Comparison of ENCODE assay signal across 8 cellular contexts in genomic region chr10:103244663-103245271, GRCh38. TPM values are rescaled to one million over a fixed set of nuclear protein-coding genes. Genes with fewer than 3 reads are reported as not detected.
DNase-seq lines count a peak whose midpoint lies in the region; ATAC-seq, FAIRE-seq and TF ChIP-seq lines count a peak whose summit lies in the region.

No MANE protein-coding gene starts in this region.

- H3K9me3 Mint-ChIP-seq in activated B cell treated with CpG ODN at 0.5 μM for 24 hours = no peaks in the 10 kb centered on the region

- POLR2A ChIA-PET in activated B cell treated with CpG ODN at 0.5 μM for 24 hours (lab: Charles Lee) = interaction anchor here (1.1 to 1.9 kb wide), 3 partner anchors 52 to 327 kb away, joined by 3 to 12 read pairs (median 5); partner anchors contain the start of genes CNNM2 and NT5C2

- peaks cover 20% of the 10 kb centered on the region for H3K4me1 Mint-ChIP-seq in activated B cell treated with CpG ODN at 0.5 μM for 24 hours

- intact Hi-C loops in activated B cell treated with CpG ODN at 0.5 μM for 24 hours (cut with micrococcal nuclease) = loop anchor here (1.0 to 10.0 kb wide), 7 partner anchors 52 to 515 kb away; partner anchors contain the start of gene NT5C2

- H3K4me3 ChIP-seq in cardiac fibroblast (replicated peaks in 1 of 2; ENCODE audit: low read depth in 2 of 2, low read length in 2 of 2) = no peak overlapping the region
- no peak overlapping the region for H3K4me3 ChIP-seq in keratinocyte (ENCODE audit: control insufficient read depth in 2 of 3, extremely low read depth in 1 of 3, insufficient read depth in 2 of 3, low read depth in 1 of 3, low read length in 3 of 3)

- peak; percentile 42 for DNase-seq in NCI-H510A treated with DMSO at 0.1 percent for 48 hours (lab: John Stamatoyannopoulos, UW)
- DNase-seq in NCI-H510A (lab: John Stamatoyannopoulos, UW) = no peak
- DNase-seq in NCI-H2107 (lab: John Stamatoyannopoulos, UW) = peak; percentile 7
- DNase-seq in activated B cell treated with CpG ODN at 0.5 μM for 24 hours = peak; percentile 49
- DNase-seq in cardiac fibroblast (ENCODE audit: low read depth in 2 of 2) = peak; percentile 88 to 90
- no peak for DNase-seq in keratinocyte (ENCODE audit: low read depth, low spot score)
- DNase-seq in stimulated activated CD4-positive, alpha-beta T cell treated with anti-CD3 and anti-CD28 coated beads, Interleukin-1b, Interleukin-23, amount 100 ng/mL, for 48 hours = peak; percentile 58

- no peak overlapping the region for H3K4me2 ChIP-seq in keratinocyte (ENCODE audit: control insufficient read depth, extremely low read depth, insufficient read depth, low read depth, low read length)

- H3K9me1 ChIP-seq in keratinocyte (ENCODE audit: control insufficient read depth, extremely low read depth, insufficient read depth, low read length) = no peaks in the 10 kb centered on the region

- H4K20me1 ChIP-seq in keratinocyte (ENCODE audit: control insufficient read depth, extremely low read depth, insufficient read depth, low read length) = no peaks in the 10 kb centered on the region

- no peak overlapping the region for H2AFZ ChIP-seq in keratinocyte (ENCODE audit: control insufficient read depth, low read length)

- H3K79me2 ChIP-seq in keratinocyte (ENCODE audit: control insufficient read depth, insufficient read depth, low read length) = no peaks in the 10 kb centered on the region

- no peaks in the 10 kb centered on the region for H3K9me3 ChIP-seq in keratinocyte (ENCODE audit: control insufficient read depth, low read depth, low read length)

- H3K9ac ChIP-seq in keratinocyte (ENCODE audit: control insufficient read depth, extremely low read depth, insufficient read depth, low read length) = no peak overlapping the region

- CTCF ChIA-PET in activated B cell treated with CpG ODN at 0.5 μM for 24 hours (lab: Charles Lee) = interaction anchor here (0.6 to 5.4 kb wide), 30 partner anchors 10 to 415 kb away, joined by 3 to 84 read pairs (median 3); partner anchors contain the start of genes CNNM2 and CYP17A1

- TF ChIP-seq CTCF in activated B cell treated with CpG ODN at 0.5 μM for 24 hours (IDR thresholded peaks at IDR 0.05) = no peak
- peak; percentile 90 for TF ChIP-seq CTCF in cardiac fibroblast (IDR thresholded peaks at IDR 0.05; ENCODE audit: low read depth, low read length)
- peak; percentile 82 to 98 (median 96) for TF ChIP-seq CTCF in keratinocyte (optimal IDR thresholded peaks at IDR 0.05 in 1 of 3, IDR thresholded peaks at IDR 0.05 in 1 of 3, conservative IDR thresholded peaks at IDR 0.05 in 1 of 3; ENCODE audit: extremely low read depth in 1 of 3, insufficient read depth in 2 of 3, low read length in 3 of 3)

- H3K27ac Mint-ChIP-seq in activated B cell treated with CpG ODN at 0.5 μM for 24 hours = no peak overlapping the region

- dilution Hi-C loops in keratinocyte (cut with MboI; ENCODE audit: extremely low pct_ligation_motif_present, low sequenced_read_pairs) = no loop called here

- H3K27me3 ChIP-seq in keratinocyte (ENCODE audit: control insufficient read depth, extremely low read depth, insufficient read depth, low read length) = no peaks in the 10 kb centered on the region

- H3K4me1 ChIP-seq in keratinocyte (ENCODE audit: control insufficient read depth, extremely low read depth, insufficient read depth, low read length) = peaks cover 26% of the 10 kb centered on the region

- no peaks in the 10 kb centered on the region for H3K36me3 Mint-ChIP-seq in activated B cell treated with CpG ODN at 0.5 μM for 24 hours (ENCODE audit: low read depth)

- no peak overlapping the region for H3K27ac ChIP-seq in keratinocyte (ENCODE audit: control insufficient read depth, insufficient read depth, low read length)

- H3K36me3 ChIP-seq in keratinocyte (ENCODE audit: control insufficient read depth in 2 of 2, extremely low read depth in 1 of 2, insufficient read depth in 2 of 2, low read length in 2 of 2) = no peaks in the 10 kb centered on the region

- FAIRE-seq in keratinocyte (lab: Jason Lieb, UNC) = peak; percentile 72

- no peak overlapping the region for H3K4me3 Mint-ChIP-seq in activated B cell treated with CpG ODN at 0.5 μM for 24 hours

- ATAC-seq in activated B cell treated with CpG ODN at 0.5 μM for 24 hours (ENCODE audit: low read depth) (peak; percentile 74), HG03139 (IDR thresholded peaks at IDR 0.05; ENCODE audit: unreplicated experiment) (no peak)

- H3K27me3 Mint-ChIP-seq in activated B cell treated with CpG ODN at 0.5 μM for 24 hours = peaks cover 4% of the 10 kb centered on the region

RNA-seq across cellular contexts. Expression of gene RPEL1, which starts 0.9 kb away (rescaled TPM):
- not detected in 2 replicates for total RNA-seq in activated B cell treated with CpG ODN at 0.5 μM for 24 hours
- 0.04 to 0.11 TPM (median 0.05 TPM) in 3 replicates for polyA plus RNA-seq in keratinocyte
- not detected for polyA plus RNA-seq in keratinocyte (2011; ENCODE audit: low read depth)
- 0.04 TPM in 2 replicates for polyA plus RNA-seq in keratinocyte (2011; cell fraction: cytosol; rRNA removed)
- polyA plus RNA-seq in keratinocyte (2011; cell fraction: nucleus; rRNA removed) = 0.09 and 0.10 TPM in 2 replicates
- 0.05 and 0.11 TPM in 2 replicates for polyA plus RNA-seq in keratinocyte (2012; ENCODE audit: low replicate concordance)
- polyA minus RNA-seq in keratinocyte = 0.13 to 0.16 TPM (median 0.13 TPM) in 3 replicates
- polyA minus RNA-seq in keratinocyte (2011; cell fraction: cytosol; rRNA and poly(A)+ RNA removed) = not detected
- not detected in 2 replicates for polyA minus RNA-seq in keratinocyte (2011; cell fraction: nucleus; rRNA and poly(A)+ RNA removed)

RNA-seq across cellular contexts. Expression of gene INA, which starts 32.2 kb away (rescaled TPM):
- not detected in 2 replicates for total RNA-seq in activated B cell treated with CpG ODN at 0.5 μM for 24 hours
- 3.4 to 4.6 TPM (median 4.2 TPM) in 3 replicates for polyA plus RNA-seq in keratinocyte
- polyA plus RNA-seq in keratinocyte (2011; ENCODE audit: low read depth) = 0.69 TPM
- 5.8 and 9.4 TPM in 2 replicates for polyA plus RNA-seq in keratinocyte (2011; cell fraction: cytosol; rRNA removed)
- 5.3 and 5.4 TPM in 2 replicates for polyA plus RNA-seq in keratinocyte (2011; cell fraction: nucleus; rRNA removed)
- 1.1 and 3.1 TPM in 2 replicates for polyA plus RNA-seq in keratinocyte (2012; ENCODE audit: low replicate concordance)
- polyA minus RNA-seq in keratinocyte = 1.4 to 2.8 TPM (median 2.6 TPM) in 3 replicates
- 5.0 TPM for polyA minus RNA-seq in keratinocyte (2011; cell fraction: cytosol; rRNA and poly(A)+ RNA removed)
- polyA minus RNA-seq in keratinocyte (2011; cell fraction: nucleus; rRNA and poly(A)+ RNA removed) = 1.5 and 2.4 TPM in 2 replicates

RNA-seq across cellular contexts. Expression of gene NT5C2, which starts 51.7 kb away (rescaled TPM):
- total RNA-seq in activated B cell treated with CpG ODN at 0.5 μM for 24 hours = 53.3 and 60.4 TPM in 2 replicates
- 56.8 to 88.6 TPM (median 62.8 TPM) in 3 replicates for polyA plus RNA-seq in keratinocyte
- 64.9 TPM for polyA plus RNA-seq in keratinocyte (2011; ENCODE audit: low read depth)
- 42.7 and 84.9 TPM in 2 replicates for polyA plus RNA-seq in keratinocyte (2011; cell fraction: cytosol; rRNA removed)
- polyA plus RNA-seq in keratinocyte (2011; cell fraction: nucleus; rRNA removed) = 64.1 and 77.8 TPM in 2 replicates
- polyA plus RNA-seq in keratinocyte (2012; ENCODE audit: low replicate concordance) = 32.6 and 58.1 TPM in 2 replicates
- 31.4 to 54.9 TPM (median 37.2 TPM) in 3 replicates for polyA minus RNA-seq in keratinocyte
- 22.1 TPM for polyA minus RNA-seq in keratinocyte (2011; cell fraction: cytosol; rRNA and poly(A)+ RNA removed)
- 31.4 and 83.2 TPM in 2 replicates for polyA minus RNA-seq in keratinocyte (2011; cell fraction: nucleus; rRNA and poly(A)+ RNA removed)

Comparison
In these comparisons a context has a peak if more than half of its experiments do, and no peak if none do; other contexts are left out.
1. DNase-seq: peak in NCI-H510A treated with DMSO at 0.1 percent for 48 hours (single experiment), NCI-H2107 (single experiment), activated B cell treated with CpG ODN at 0.5 μM for 24 hours (single experiment), cardiac fibroblast (2 of 2) and stimulated activated CD4-positive, alpha-beta T cell treated with anti-CD3 and anti-CD28 coated beads, Interleukin-1b, Interleukin-23, amount 100 ng/mL, for 48 hours (single experiment); none in NCI-H510A (single experiment) and keratinocyte (single experiment).